ENCODE assay signal across 17 cellular contexts in genomic region chr16:85195271-85195647, GRCh38.
A peak's percentile ranks its signal among the peaks of the same experiment; 100 is the strongest.
DNase-seq lines count a peak whose midpoint lies in the region; ATAC-seq and TF ChIP-seq lines count a peak whose summit lies in the region.
"Had no signal": no experiment of that assay in that cellular context is flagged by ENCODE, and none has a peak within 500 bp of the region (broad histone marks: within the 10 kb centered on the region; RNA-seq: fewer than 3 reads in every experiment).

No MANE protein-coding gene starts in this region.

- POLR2A ChIA-PET in PC-3 (lab: Charles Lee; ENCODE audit: unreplicated experiment): no interaction called here

- H3K79me2 ChIP-seq in PC-3 (ENCODE audit: low read length): peaks cover 7% of the 10 kb centered on the region; the same call in 1 of the 2 replicates

- H3K9me3 ChIP-seq in body of pancreas: no peaks in the 10 kb centered on the region
- peaks cover 0 to 4% (median under 1%) of the 10 kb centered on the region in 5 donors for H3K9me3 ChIP-seq in subcutaneous abdominal adipose tissue (ENCODE audit: control insufficient read depth in 5 of 5, low read length in 5 of 5)
- H3K9me3 ChIP-seq in Peyer's patch: no peaks in the 10 kb centered on the region
- H3K9me3 ChIP-seq in PC-3 (ENCODE audit: low read length): no peaks in the 10 kb centered on the region

- DNase-seq in Right ventricle myocardium superior (peak; percentile 15), cardiac septum (ENCODE audit: low spot score) (no peak), body of pancreas (no peak), mesothelial cell of epicardium (ENCODE audit: low spot score in 2 of 2, unreplicated experiment in 2 of 2) (no peak), Peyer's patch (no peak), SW 1271 (lab: John Stamatoyannopoulos, UW) (no peak), PC-3 (no peak)
- DNase-seq: C1 segment of cervical spinal cord, DMS 273 treated with DMSO at 0.1 percent for 48 hours, GF-D8, NCI-H1436, NCI-H2029, NCI-H2171 treated with DMSO at 0.1 percent for 48 hours had no signal

- intact Hi-C loops in Right ventricle myocardium superior (cut with DNase I): no loop called here
- intact Hi-C loops in cardiac septum (cut with DNase I): no loop called here
- intact Hi-C loops in body of pancreas (cut with DNase I): no loop called here
- intact Hi-C loops in PC-3 (cut with micrococcal nuclease): no loop called here

- 71 to 88% methylated on average over 8 of the region's 8 CpGs for WGBS in body of pancreas, 2 donors

- H3K27ac ChIP-seq in body of pancreas (peak overlapping the region; percentile 68 to 89 (median 78)), subcutaneous abdominal adipose tissue (ENCODE audit: low read depth, low read length) (peak overlapping the region; percentile 37), Peyer's patch (no peak overlapping the region), PC-3 (ENCODE audit: low read length) (no peak overlapping the region)
- H3K27ac ChIP-seq: 22Rv1, KMS-11 had no signal

- H3K27ac Mint-ChIP-seq in mesothelial cell of epicardium: peak overlapping the region; percentile 92

- BruUV-seq in PC-3 (replicated peaks; lab: Mats Ljungman, UMichigan): no TSS peak

- CTCF ChIA-PET in PC-3 (lab: Charles Lee): no interaction called here

- H3K4me1 Mint-ChIP-seq in mesothelial cell of epicardium: peaks cover 70% of the 10 kb centered on the region

- H3K9ac ChIP-seq in subcutaneous abdominal adipose tissue (ENCODE audit: low read length in 5 of 5): no peak overlapping the region
- no peak overlapping the region for H3K9ac ChIP-seq in PC-3 (ENCODE audit: low read length)
- H3K9ac ChIP-seq: KMS-11 had no signal

- H3F3A ChIP-seq in PC-3 (ENCODE audit: low read length, unreplicated experiment): no peaks in the 10 kb centered on the region

- TF ChIP-seq CTCF in body of pancreas (IDR thresholded peaks at IDR 0.05) (no peak), mesothelial cell of epicardium (IDR thresholded peaks at IDR 0.05; ENCODE audit: unreplicated experiment) (no peak), Peyer's patch (IDR thresholded peaks at IDR 0.05) (no peak), PC-3 (conservative IDR thresholded peaks at IDR 0.05; ENCODE audit: low read depth, low read length) (no peak)

- H3K4me2 ChIP-seq in PC-3 (ENCODE audit: low read length): no peak overlapping the region
- H3K4me2 ChIP-seq: KMS-11 had no signal

- H3K36me3 ChIP-seq in body of pancreas (replicated peaks in 1 of 2; ENCODE audit: insufficient read depth in 1 of 2, low read depth in 2 of 2) (no peaks in the 10 kb centered on the region), subcutaneous abdominal adipose tissue (ENCODE audit: control insufficient read depth in 5 of 5, insufficient read depth in 5 of 5, low read length in 5 of 5) (no peaks in the 10 kb centered on the region), Peyer's patch (no peaks in the 10 kb centered on the region), PC-3 (ENCODE audit: low read depth, low read length) (no peaks in the 10 kb centered on the region)

- H3K36me3 Mint-ChIP-seq in mesothelial cell of epicardium: peaks cover 4% of the 10 kb centered on the region

- H3K27me3 Mint-ChIP-seq in mesothelial cell of epicardium (ENCODE audit: low read depth): no peaks in the 10 kb centered on the region

- H3K27me3 ChIP-seq in body of pancreas (no peaks in the 10 kb centered on the region), subcutaneous abdominal adipose tissue (ENCODE audit: control insufficient read depth in 5 of 5, insufficient read depth in 4 of 5, low read length in 5 of 5) (no peaks in the 10 kb centered on the region), Peyer's patch (no peaks in the 10 kb centered on the region), PC-3 (ENCODE audit: low read length) (no peaks in the 10 kb centered on the region)

- H2AFZ ChIP-seq in PC-3 (ENCODE audit: low read length): no peak overlapping the region

- H3K4me3 ChIP-seq in body of pancreas (no peak overlapping the region), subcutaneous abdominal adipose tissue (ENCODE audit: low read depth in 1 of 5, low read length in 5 of 5) (no peak overlapping the region), Peyer's patch (no peak overlapping the region), PC-3 (ENCODE audit: low read length) (no peak overlapping the region)

- peaks cover under 1% of the 10 kb centered on the region for H3K9me3 Mint-ChIP-seq in mesothelial cell of epicardium

- peaks cover 41% of the 10 kb centered on the region for H3K4me1 ChIP-seq in body of pancreas
- H3K4me1 ChIP-seq in subcutaneous abdominal adipose tissue (ENCODE audit: control insufficient read depth in 5 of 5, insufficient read depth in 5 of 5, low read length in 5 of 5): peaks cover 14 to 95% (median 61%) of the 10 kb centered on the region in 5 donors
- H3K4me1 ChIP-seq in Peyer's patch: peaks cover 0 to 36% (median 0%) of the 10 kb centered on the region in 4 donors
- no peaks in the 10 kb centered on the region for H3K4me1 ChIP-seq in PC-3 (ENCODE audit: insufficient read depth, low read length)

- no peak overlapping the region for H3K4me3 Mint-ChIP-seq in mesothelial cell of epicardium

- no peaks in the 10 kb centered on the region for H4K20me1 ChIP-seq in PC-3 (ENCODE audit: low read length)

- no peaks in the 10 kb centered on the region for H3K9me2 ChIP-seq in PC-3 (replicated peaks; ENCODE audit: low read length)

- TF ChIP-seq POLR2A in body of pancreas (IDR thresholded peaks at IDR 0.05): no peak
- no peak for TF ChIP-seq POLR2A in Peyer's patch (IDR thresholded peaks at IDR 0.05)

- ATAC-seq in Right ventricle myocardium superior (ENCODE audit: poor library complexity): no peak
- no peak for ATAC-seq in body of pancreas
- no peak for ATAC-seq in PC-3
- ATAC-seq: HCT116 had no signal

Comparison
In these comparisons a context has a peak if more than half of its experiments do, and no peak if none do; other contexts are left out.
1. H3K27ac ChIP-seq: peak in body of pancreas (4 of 4) and subcutaneous abdominal adipose tissue (single experiment); none in Peyer's patch (0 of 4) and PC-3 (single experiment).